In the genomic region with DNA sequence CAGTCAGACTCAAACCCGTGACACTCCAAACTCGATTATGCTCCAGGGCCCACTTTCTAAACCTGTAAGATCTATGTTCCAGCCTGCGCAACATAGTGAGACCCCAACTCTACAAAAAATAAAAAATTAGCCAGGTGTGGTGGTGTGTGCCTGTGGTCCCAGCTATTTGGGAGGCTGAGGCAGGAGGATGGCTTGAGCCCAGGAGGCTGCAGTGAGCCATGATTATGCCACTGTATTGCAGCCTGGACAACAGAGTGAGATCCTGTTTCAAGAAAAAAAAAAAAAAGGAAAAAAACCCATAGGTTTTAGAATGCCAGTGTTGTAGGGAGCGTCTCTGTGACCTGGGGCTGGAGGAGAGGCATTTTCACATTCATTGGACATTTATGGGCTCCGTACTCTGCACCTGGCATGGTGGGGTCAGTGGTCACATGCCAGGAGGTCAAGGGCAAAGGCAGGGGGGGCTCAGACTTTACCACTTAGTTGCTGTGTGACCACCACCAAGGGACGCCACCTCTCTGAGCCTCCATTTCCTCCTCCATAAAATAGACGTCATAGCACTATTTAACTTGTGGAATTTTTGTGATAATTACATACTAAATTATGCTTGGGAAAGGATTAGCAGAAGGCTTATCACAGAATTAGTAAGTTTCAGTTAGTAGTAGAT, we compare ENCODE assay signal across 2 cellular contexts.
TF ChIP-seq lines count a peak whose summit lies in the region.

No MANE protein-coding gene starts in this region.

TF ChIP-seq in HEK293, 187 proteins besides CTCF, POLR2A, EP300 and RAD21:
- TF ChIP-seq ZNF624 (tag by site-specific recombination; IDR thresholded peaks at IDR 0.05), result no peak
- TF ChIP-seq, protein P1, sequence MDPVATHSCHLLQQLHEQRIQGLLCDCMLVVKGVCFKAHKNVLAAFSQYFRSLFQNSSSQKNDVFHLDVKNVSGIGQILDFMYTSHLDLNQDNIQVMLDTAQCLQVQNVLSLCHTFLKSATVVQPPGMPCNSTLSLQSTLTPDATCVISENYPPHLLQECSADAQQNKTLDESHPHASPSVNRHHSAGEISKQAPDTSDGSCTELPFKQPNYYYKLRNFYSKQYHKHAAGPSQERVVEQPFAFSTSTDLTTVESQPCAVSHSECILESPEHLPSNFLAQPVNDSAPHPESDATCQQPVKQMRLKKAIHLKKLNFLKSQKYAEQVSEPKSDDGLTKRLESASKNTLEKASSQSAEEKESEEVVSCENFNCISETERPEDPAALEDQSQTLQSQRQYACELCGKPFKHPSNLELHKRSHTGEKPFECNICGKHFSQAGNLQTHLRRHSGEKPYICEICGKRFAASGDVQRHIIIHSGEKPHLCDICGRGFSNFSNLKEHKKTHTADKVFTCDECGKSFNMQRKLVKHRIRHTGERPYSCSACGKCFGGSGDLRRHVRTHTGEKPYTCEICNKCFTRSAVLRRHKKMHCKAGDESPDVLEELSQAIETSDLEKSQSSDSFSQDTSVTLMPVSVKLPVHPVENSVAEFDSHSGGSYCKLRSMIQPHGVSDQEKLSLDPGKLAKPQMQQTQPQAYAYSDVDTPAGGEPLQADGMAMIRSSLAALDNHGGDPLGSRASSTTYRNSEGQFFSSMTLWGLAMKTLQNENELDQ (tag by site-specific recombination; IDR thresholded peaks at IDR 0.05; ENCODE audit: low read depth), result no peak
- TF ChIP-seq ZNF121 (tag by site-specific recombination; IDR thresholded peaks at IDR 0.05), result peak; percentile 96
- TF ChIP-seq ZNF362 (tag by site-specific recombination; IDR thresholded peaks at IDR 0.05), result peak; percentile 44; the same call in 1 of the 2 replicates
- peak; percentile 95; the same call in 1 of the 2 replicates for TF ChIP-seq ZNF768 (tag by site-specific recombination; IDR thresholded peaks at IDR 0.05)
- no peak for TF ChIP-seq BCL11A (tag by site-specific recombination; IDR thresholded peaks at IDR 0.05; ENCODE audit: low read depth)

TF ChIP-seq in HepG2, 621 proteins besides CTCF, POLR2A, EP300 and RAD21:
- TF ChIP-seq KDM5B (CRISPR knock-in tag; IDR thresholded peaks at IDR 0.05; ENCODE audit: borderline replicate concordance) (no peak), CBFB (CRISPR knock-in tag; IDR thresholded peaks at IDR 0.05) (no peak), ZNF432 (CRISPR knock-in tag; IDR thresholded peaks at IDR 0.05; ENCODE audit: borderline replicate concordance) (no peak), MATR3 (CRISPR knock-in tag; IDR thresholded peaks at IDR 0.05) (no peak), ZNF10 (CRISPR knock-in tag; IDR thresholded peaks at IDR 0.05; ENCODE audit: borderline replicate concordance, low read depth) (no peak), MAFF (IDR thresholded peaks at IDR 0.05; ENCODE audit: low read depth, low read length) (no peak), ZNF770 (CRISPR knock-in tag; IDR thresholded peaks at IDR 0.05) (peak; percentile 30; the same call in 1 of the 2 replicates), ATF4 (CRISPR knock-in tag; IDR thresholded peaks at IDR 0.05) (no peak), ZNF768 (CRISPR knock-in tag; IDR thresholded peaks at IDR 0.05) (peak; percentile 91), ZNF644 (CRISPR knock-in tag; IDR thresholded peaks at IDR 0.05; ENCODE audit: low read depth) (no peak), JUNB (CRISPR knock-in tag; IDR thresholded peaks at IDR 0.05; ENCODE audit: borderline replicate concordance) (no peak), CEBPG (CRISPR knock-in tag; IDR thresholded peaks at IDR 0.05) (no peak), ZBTB21 (CRISPR knock-in tag; IDR thresholded peaks at IDR 0.05) (no peak)
- TF ChIP-seq, protein P2, sequence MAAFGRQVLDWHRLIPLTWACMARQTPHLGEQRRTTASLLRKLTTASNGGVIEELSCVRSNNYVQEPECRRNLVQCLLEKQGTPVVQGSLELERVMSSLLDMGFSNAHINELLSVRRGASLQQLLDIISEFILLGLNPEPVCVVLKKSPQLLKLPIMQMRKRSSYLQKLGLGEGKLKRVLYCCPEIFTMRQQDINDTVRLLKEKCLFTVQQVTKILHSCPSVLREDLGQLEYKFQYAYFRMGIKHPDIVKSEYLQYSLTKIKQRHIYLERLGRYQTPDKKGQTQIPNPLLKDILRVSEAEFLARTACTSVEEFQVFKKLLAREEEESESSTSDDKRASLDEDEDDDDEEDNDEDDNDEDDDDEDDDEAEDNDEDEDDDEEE (CRISPR knock-in tag; IDR thresholded peaks at IDR 0.05), result no peak
